8 cellular contexts compared by ENCODE assay signal in the genomic region with DNA sequence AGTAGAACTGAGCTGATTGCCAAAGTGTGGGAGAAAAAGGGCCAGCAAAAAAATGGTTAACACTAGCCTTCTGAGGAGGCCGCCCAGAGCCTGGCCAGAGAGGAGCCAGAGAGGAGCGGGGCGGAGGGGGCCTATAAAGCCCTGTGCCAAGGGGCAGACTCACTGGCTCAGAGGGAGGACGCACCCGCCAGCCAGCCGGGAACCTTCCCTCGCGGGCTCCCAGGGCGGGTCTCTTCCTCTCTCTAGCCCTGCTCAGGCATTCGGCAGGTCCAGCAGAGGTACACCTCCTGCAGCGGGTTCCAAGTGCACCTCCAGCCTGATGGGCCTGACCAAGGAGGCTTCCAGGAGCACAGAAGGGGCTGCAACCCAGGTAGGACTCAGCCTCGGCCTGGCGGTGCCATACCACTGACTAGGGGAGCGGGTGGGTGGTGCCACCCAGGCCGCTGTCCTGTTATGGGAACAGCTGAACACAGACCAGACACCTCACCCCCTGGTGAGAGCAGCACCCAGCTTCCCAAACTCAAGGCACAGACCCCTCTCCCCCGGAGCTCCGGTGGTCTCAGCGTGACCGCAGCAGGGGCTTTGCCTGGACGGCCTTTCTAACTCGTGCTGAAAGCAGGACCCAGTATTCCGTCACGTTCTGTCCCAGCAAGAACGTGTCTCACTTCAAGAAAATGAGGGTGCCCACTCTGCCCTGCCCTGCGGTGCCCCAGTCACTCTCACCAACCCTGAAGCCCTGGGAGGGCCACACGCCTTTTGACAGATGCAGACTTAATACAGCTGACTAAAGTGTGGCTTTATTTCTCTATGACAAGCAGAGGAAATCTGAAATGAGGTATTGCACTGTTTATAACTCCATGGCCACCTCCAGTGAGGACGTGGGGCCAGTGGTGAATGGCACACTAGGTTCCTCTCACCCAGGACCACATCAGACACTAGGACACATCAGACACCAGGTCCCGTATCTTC. TPM values are rescaled to one million over a fixed set of nuclear protein-coding genes. Genes with fewer than 3 reads are reported as not detected.
DNase-seq lines count a peak whose midpoint lies in the region; ATAC-seq and TF ChIP-seq lines count a peak whose summit lies in the region.

A gene (plus strand): TSS at position 162 of the 969 bp plus-strand sequence. CDS start 3,616 bp downstream, outside the sequence.

- peak within 1 kb of the TSS; percentile 79 for H3K27ac ChIP-seq in brain microvascular endothelial cell
- peak within 1 kb of the TSS; percentile 75 to 84 (median 79) for H3K27ac ChIP-seq in stomach

- H3K27me3 ChIP-seq in brain microvascular endothelial cell (replicated peaks) (no peaks in the 10 kb centered on the region), stomach (no peaks in the 10 kb centered on the region)

- H3K36me3 ChIP-seq in brain microvascular endothelial cell (replicated peaks) (peaks cover 2% of the 10 kb centered on the region), stomach (peaks cover 0 to 24% (median 19%) of the 10 kb centered on the region in 4 donors)

- intact Hi-C loops in stomach (cut with DNase I; ENCODE audit: low total_unique reads): no loop called here

- no peak for TF ChIP-seq CTCF in brain microvascular endothelial cell (IDR thresholded peaks at IDR 0.05; ENCODE audit: low read depth, low read length, missing control alignments)
- TF ChIP-seq CTCF in stomach (IDR thresholded peaks at IDR 0.05): peak in 1 of 7 experiments; percentile 21

- H3K4me3 ChIP-seq in brain microvascular endothelial cell (ENCODE audit: low read depth, low read length) (peak within 1 kb of the TSS; percentile 56), stomach (peak within 1 kb of the TSS; percentile 40 to 53 (median 48))

- peak within 1 kb of the TSS; percentile 67 to 80 (median 70) for H3K4me3 Mint-ChIP-seq in immature natural killer cell

- TF ChIP-seq POLR2A in stomach (IDR thresholded peaks at IDR 0.05): peak in 2 of 4 donors; percentile 52 to 86

- WGBS in stomach, 5 donors: 15 to 33% (median 26%) methylated on average over 12 to 28 of the region's 28 CpGs

- no peak for TF ChIP-seq EP300 in stomach (IDR thresholded peaks at IDR 0.05)

- ATAC-seq in HG03095 (IDR thresholded peaks at IDR 0.05; ENCODE audit: unreplicated experiment) (no peak), GM18502 (IDR thresholded peaks at IDR 0.05; ENCODE audit: poor library complexity, unreplicated experiment) (no peak), HG03196 (IDR thresholded peaks at IDR 0.05; ENCODE audit: unreplicated experiment) (no peak)

- peaks cover 0 to 3% (median 0%) of the 10 kb centered on the region in 3 donors for H3K27me3 Mint-ChIP-seq in immature natural killer cell (ENCODE audit: low read depth in 3 of 3)

- no peaks in the 10 kb centered on the region for H3K9me3 ChIP-seq in stomach

- H3K9me3 Mint-ChIP-seq in immature natural killer cell: no peaks in the 10 kb centered on the region

- H3K36me3 Mint-ChIP-seq in immature natural killer cell: no peaks in the 10 kb centered on the region

- H3K27ac Mint-ChIP-seq in immature natural killer cell: no peak within 1 kb of the TSS

- H3K4me1 ChIP-seq in stomach: peaks cover 38 to 98% (median 74%) of the 10 kb centered on the region in 4 donors

- DNase-seq in COLO668 (lab: John Stamatoyannopoulos, UW; ENCODE audit: unreplicated experiment) (peak; percentile 22), LoVo (ENCODE audit: low spot score) (peak; percentile 72), brain microvascular endothelial cell (no peak), immature natural killer cell (no peak), stomach (peak; percentile 88)

- H3K4me1 Mint-ChIP-seq in immature natural killer cell: peaks cover 6 to 10% of the 10 kb centered on the region in 2 donors

- in situ Hi-C loops in brain microvascular endothelial cell (cut with HindIII; ENCODE audit: low pct_ligation_motif_present, low sequenced_read_pairs): no loop called here

RNA-seq across cellular contexts. Expression of the gene that starts here (rescaled TPM):
- polyA plus RNA-seq in immature natural killer cell (under 1 TPM in 2 of 3 donors, not detected in 1; 0.14 to 0.31 TPM), stomach (10 to 100 TPM; 21.9 to 31.2 (median 26.0) TPM)
- 10 to 100 TPM in 2 of 5 donors, 1 to 10 TPM in 1, under 1 TPM in 1, not detected in 1; 0.58 to 18.3 (median 9.7) TPM for total RNA-seq in stomach

Comparison
In these comparisons a context has a peak if more than half of its experiments do, and no peak if none do; other contexts are left out.
1. RNA of the gene that starts here (polyA plus RNA-seq): 21.9 to 31.2 TPM in stomach; 0.14 to 0.31 TPM in immature natural killer cell; every median in the first group is over 10 times any median in the second.
2. DNase-seq: peak in COLO668 (single experiment), LoVo (single experiment) and stomach (single experiment); none in brain microvascular endothelial cell (single experiment) and immature natural killer cell (0 of 3).